ENCODE assay signal across 8 cellular contexts in genomic region chr15:67080118-67080899, GRCh38. TPM values are rescaled to one million over a fixed set of nuclear protein-coding genes. Genes with fewer than 3 reads are reported as not detected.
DNase-seq lines count a peak whose midpoint lies in the region; ATAC-seq and TF ChIP-seq lines count a peak whose summit lies in the region.

No MANE protein-coding gene starts in this region.

- no peaks in the 10 kb centered on the region for H3K9me3 Mint-ChIP-seq in nephron

- DNase-seq in BJ (ENCODE audit: low read depth): peak; percentile 81
- no peak for DNase-seq in dorsolateral prefrontal cortex
- DNase-seq in NCI-H1105 treated with DMSO at 0.1 percent for 48 hours (lab: John Stamatoyannopoulos, UW): no peak
- no peak for DNase-seq in NCI-H1105 (lab: John Stamatoyannopoulos, UW)
- no peak for DNase-seq in activated CD4-positive, alpha-beta T cell treated with anti-CD3 and anti-CD28 coated beads, Interleukin-2, amount 50 U/mL, for 1 hour

- peak overlapping the region; percentile 74 for H3K9ac ChIP-seq in OCI-LY1 (ENCODE audit: low read length)

- H3K9me3 ChIP-seq in OCI-LY1 (ENCODE audit: low read length): no peaks in the 10 kb centered on the region

- H3K27ac ChIP-seq in OCI-LY1 (ENCODE audit: low read depth, low read length, poor library complexity, severe bottlenecking) (peak overlapping the region; percentile 99), dorsolateral prefrontal cortex (peak overlapping the region in 31 of 59 donors; percentile 3 to 73 (median 40))

- peaks cover 11% of the 10 kb centered on the region; the same call in 1 of the 2 replicates for H3F3A ChIP-seq in OCI-LY1 (ENCODE audit: insufficient read depth, low read length)

- no peak for ATAC-seq in GM21423 (IDR thresholded peaks at IDR 0.05; ENCODE audit: unreplicated experiment)

- peaks cover 4% of the 10 kb centered on the region for H3K27me3 Mint-ChIP-seq in nephron (ENCODE audit: low read depth)

- CTCF ChIA-PET in BJ (lab: Yijun Ruan, JAX): interaction anchor here (0.7 to 2.7 kb wide), 9 partner anchors 11 to 161 kb away, joined by 3 to 9 read pairs (median 3); partner anchors contain the start of gene SMAD3

- H3K79me2 ChIP-seq in OCI-LY1 (ENCODE audit: insufficient read depth, low read length): peaks cover 30% of the 10 kb centered on the region

- no peak overlapping the region for H2AFZ ChIP-seq in OCI-LY1 (ENCODE audit: low read length)

- H3K36me3 ChIP-seq in BJ (ENCODE audit: control insufficient read depth, insufficient read depth, low read length): no peaks in the 10 kb centered on the region; the same call in 1 of the 2 replicates
- peaks cover 12% of the 10 kb centered on the region; the same call in 1 of the 2 replicates for H3K36me3 ChIP-seq in OCI-LY1 (ENCODE audit: insufficient read depth, low read length)

- TF ChIP-seq CTCF in BJ (IDR thresholded peaks at IDR 0.05; ENCODE audit: insufficient read depth, low read depth, low read length) (peak; percentile 35; the same call in 1 of the 2 replicates), OCI-LY1 (IDR thresholded peaks at IDR 0.05; ENCODE audit: low read length) (no peak), dorsolateral prefrontal cortex (IDR thresholded peaks at IDR 0.05 in 54 of 56, conservative IDR thresholded peaks at IDR 0.05 in 2 of 56; ENCODE audit: low read depth in 1 of 56, partially characterized antibody in 56 of 56) (no peak), nephron (IDR thresholded peaks at IDR 0.05; ENCODE audit: unreplicated experiment in 3 of 3) (no peak)

- H3K27me3 ChIP-seq in BJ (ENCODE audit: control insufficient read depth, insufficient read depth, low read length) (no peaks in the 10 kb centered on the region), OCI-LY1 (ENCODE audit: insufficient read depth, low read length) (no peaks in the 10 kb centered on the region), dorsolateral prefrontal cortex (no peaks in the 10 kb centered on the region)

- H3K4me3 Mint-ChIP-seq in nephron: peak overlapping the region in 1 of 3 experiments; percentile 38

- intact Hi-C loops in dorsolateral prefrontal cortex (cut with DNase I): no loop called here

- H3K27ac Mint-ChIP-seq in nephron: peak overlapping the region; percentile 81 to 83 (median 82)

- peaks cover 100% of the 10 kb centered on the region for H3K4me1 ChIP-seq in OCI-LY1 (ENCODE audit: insufficient read depth, low read length, severe bottlenecking)

- H3K9me2 ChIP-seq in OCI-LY1 (ENCODE audit: low read depth, low read length): no peaks in the 10 kb centered on the region

- POLR2A ChIA-PET in BJ (lab: Charles Lee): no interaction called here

- H3K4me1 Mint-ChIP-seq in nephron: peaks cover 90% of the 10 kb centered on the region

- H3K4me3 ChIP-seq in BJ (ENCODE audit: low read depth, low read length) (no peak overlapping the region), OCI-LY1 (ENCODE audit: low read depth, low read length, poor library complexity, severe bottlenecking) (peak overlapping the region; percentile 41), dorsolateral prefrontal cortex (peak overlapping the region in 4 of 59 donors; percentile 2 to 20 (median 6))

- H4K20me1 ChIP-seq in OCI-LY1 (ENCODE audit: insufficient read depth, low read length): no peaks in the 10 kb centered on the region

- peaks cover 42% of the 10 kb centered on the region for H3K36me3 Mint-ChIP-seq in nephron (ENCODE audit: low read depth)

- H3K4me2 ChIP-seq in OCI-LY1 (ENCODE audit: low read length): peak overlapping the region; percentile 72

RNA-seq across cellular contexts. Expression of gene SMAD3, which starts 14.9 kb away (rescaled TPM):
- polyA plus RNA-seq in BJ (2011; rRNA removed): 35.1 and 59.4 TPM in 2 replicates
- 58.3 and 68.0 TPM in 2 replicates for polyA minus RNA-seq in BJ (2011; rRNA and poly(A)+ RNA removed)
- total RNA-seq in dorsolateral prefrontal cortex: 10 to 100 TPM; 14.8 to 63.4 (median 37.5) TPM
